11 cellular contexts compared by ENCODE assay signal in the genomic region with DNA sequence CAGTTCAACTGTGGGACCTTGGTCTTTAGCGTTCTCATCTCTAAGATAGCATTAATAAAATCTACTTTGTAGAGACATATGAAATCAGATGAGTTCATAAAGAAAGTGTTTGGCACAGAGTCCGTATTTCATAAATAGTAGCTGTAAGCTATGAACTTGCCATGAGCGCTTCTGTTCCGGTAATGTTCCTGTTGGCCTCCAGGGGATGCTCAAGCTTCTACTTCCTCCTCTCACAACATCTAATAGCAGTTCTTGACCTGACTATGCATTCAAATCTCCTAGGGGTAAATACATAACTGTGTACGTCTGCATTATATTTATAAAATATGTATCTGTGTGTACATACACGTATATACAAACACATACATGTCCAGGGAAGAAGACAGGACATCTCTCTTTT.
DNase-seq lines count a peak whose midpoint lies in the region; ATAC-seq, FAIRE-seq and TF ChIP-seq lines count a peak whose summit lies in the region.
"Had no signal": no experiment of that assay in that cellular context is flagged by ENCODE, and none has a peak within 500 bp of the region (broad histone marks: within the 10 kb centered on the region; RNA-seq: fewer than 3 reads in every experiment).

No MANE protein-coding gene starts in this region.

- no peaks in the 10 kb centered on the region for H3K9me3 ChIP-seq in SU-DHL-6 (ENCODE audit: insufficient read depth, low read length)
- H3K9me3 ChIP-seq: thyroid gland had no signal

- TF ChIP-seq CTCF in SU-DHL-6 (IDR thresholded peaks at IDR 0.05; ENCODE audit: insufficient read depth, low read length, poor library complexity, severe bottlenecking) (peak; percentile 26), kidney epithelial cell (IDR thresholded peaks at IDR 0.05; ENCODE audit: insufficient read depth, low read length, poor library complexity, severe bottlenecking) (peak; percentile 41)

- no peaks in the 10 kb centered on the region for H3F3A ChIP-seq in SU-DHL-6 (ENCODE audit: insufficient read depth)

- no peaks in the 10 kb centered on the region for H3K4me1 Mint-ChIP-seq in T-cell
- H3K4me1 Mint-ChIP-seq in activated T-helper 2 cell treated with anti-CD3 and anti-CD28 coated beads, Interferon-gamma antibody, Interleukin-2, Interleukin-4, amounts not matched to agents 10 μg/mL and 5 μg/mL and 100 μg/mL, durations not matched to agents 14 hours and 24 hours and 36 hours (ENCODE audit: low read depth) = no peaks in the 10 kb centered on the region

- no peaks in the 10 kb centered on the region for H4K20me1 ChIP-seq in SU-DHL-6 (ENCODE audit: low read depth, low read length)

- H3K4me3 Mint-ChIP-seq in T-cell = no peak overlapping the region
- no peak overlapping the region for H3K4me3 Mint-ChIP-seq in activated T-helper 2 cell treated with anti-CD3 and anti-CD28 coated beads, Interferon-gamma antibody, Interleukin-2, Interleukin-4, amounts not matched to agents 10 μg/mL and 5 μg/mL and 100 μg/mL, durations not matched to agents 14 hours and 24 hours and 36 hours (ENCODE audit: low read depth)

- no peaks in the 10 kb centered on the region for H3K9me2 ChIP-seq in SU-DHL-6 (replicated peaks; ENCODE audit: insufficient read depth, low read length)

- H3K4me3 ChIP-seq in SU-DHL-6 (ENCODE audit: insufficient read depth, low read length, poor library complexity, severe bottlenecking) = no peak overlapping the region
- no peak overlapping the region for H3K4me3 ChIP-seq in kidney epithelial cell (ENCODE audit: low read depth, low read length)
- H3K4me3 ChIP-seq: thyroid gland had no signal

- CTCF ChIA-PET in T-cell (lab: Charles Lee) = no interaction called here

- intact Hi-C loops in activated T-helper 2 cell treated with anti-CD3 and anti-CD28 coated beads, Interferon-gamma antibody, Interleukin-2, Interleukin-4, amounts not matched to agents 10 μg/mL and 5 μg/mL and 100 μg/mL, durations not matched to agents 14 hours and 24 hours and 36 hours (cut with micrococcal nuclease) = loop anchor here (5.0 kb wide), 2 partner anchors 145 to 170 kb away; no protein-coding TSS in a partner anchor

- FAIRE-seq in H54 (lab: Jason Lieb, UNC) = no peak
- FAIRE-seq: GM12891 had no signal

- H3K27ac ChIP-seq in SU-DHL-6 (ENCODE audit: low read depth, low read length) = no peak overlapping the region
- H3K27ac ChIP-seq: thyroid gland had no signal

- H3K9ac ChIP-seq in SU-DHL-6 (ENCODE audit: low read length) = no peak overlapping the region

- no peaks in the 10 kb centered on the region for H3K36me3 ChIP-seq in SU-DHL-6 (ENCODE audit: low read length)
- no peaks in the 10 kb centered on the region for H3K36me3 ChIP-seq in kidney epithelial cell (ENCODE audit: control insufficient read depth, insufficient read depth, low read length)
- H3K36me3 ChIP-seq: thyroid gland had no signal

- H3K27me3 ChIP-seq in SU-DHL-6 (ENCODE audit: low read length) (0 out of 2 replicates have a peak, but pooled peaks cover 4% of the 10 kb centered on the region), kidney epithelial cell (ENCODE audit: control insufficient read depth, insufficient read depth, low read length) (no peaks in the 10 kb centered on the region)
- H3K27me3 ChIP-seq: thyroid gland had no signal

- peaks cover 13 to 27% of the 10 kb centered on the region in 2 donors for H3K27me3 Mint-ChIP-seq in T-cell
- H3K27me3 Mint-ChIP-seq in activated T-helper 2 cell treated with anti-CD3 and anti-CD28 coated beads, Interferon-gamma antibody, Interleukin-2, Interleukin-4, amounts not matched to agents 10 μg/mL and 5 μg/mL and 100 μg/mL, durations not matched to agents 14 hours and 24 hours and 36 hours (ENCODE audit: low read depth) = peaks cover 4% of the 10 kb centered on the region

- peaks cover 2 to 6% (median 4%) of the 10 kb centered on the region in 3 donors for H3K9me3 Mint-ChIP-seq in T-cell
- no peaks in the 10 kb centered on the region for H3K9me3 Mint-ChIP-seq in activated T-helper 2 cell treated with anti-CD3 and anti-CD28 coated beads, Interferon-gamma antibody, Interleukin-2, Interleukin-4, amounts not matched to agents 10 μg/mL and 5 μg/mL and 100 μg/mL, durations not matched to agents 14 hours and 24 hours and 36 hours

- no peak overlapping the region for H3K27ac Mint-ChIP-seq in T-cell
- H3K27ac Mint-ChIP-seq in activated T-helper 2 cell treated with anti-CD3 and anti-CD28 coated beads, Interferon-gamma antibody, Interleukin-2, Interleukin-4, amounts not matched to agents 10 μg/mL and 5 μg/mL and 100 μg/mL, durations not matched to agents 14 hours and 24 hours and 36 hours = no peak overlapping the region

- no peaks in the 10 kb centered on the region for H3K36me3 Mint-ChIP-seq in T-cell
- H3K36me3 Mint-ChIP-seq in activated T-helper 2 cell treated with anti-CD3 and anti-CD28 coated beads, Interferon-gamma antibody, Interleukin-2, Interleukin-4, amounts not matched to agents 10 μg/mL and 5 μg/mL and 100 μg/mL, durations not matched to agents 14 hours and 24 hours and 36 hours (ENCODE audit: low read depth) = no peaks in the 10 kb centered on the region

- ATAC-seq in T-cell (replicated peaks in 1 of 4) = no peak

- H3K4me2 ChIP-seq in SU-DHL-6 (ENCODE audit: low read depth, low read length, poor library complexity, severe bottlenecking) = no peak overlapping the region

- POLR2A ChIA-PET in T-cell (lab: Charles Lee) = no interaction called here

- TF ChIP-seq POLR2A in H54 (IDR thresholded peaks at IDR 0.05; ENCODE audit: low read depth, low read length) = no peak

- H3K79me2 ChIP-seq in SU-DHL-6 (ENCODE audit: insufficient read depth, low read length) = no peaks in the 10 kb centered on the region

- DNase-seq in COLO829 (ENCODE audit: low spot score) (peak; percentile 15), HT1080 (ENCODE audit: low read depth) (peak; percentile 49), kidney epithelial cell (ENCODE audit: low read depth) (no peak), T-cell (no peak), H54 (ENCODE audit: insufficient read length, low spot score) (no peak)
- no peak for DNase-seq in activated T-helper 2 cell treated with anti-CD3 and anti-CD28 coated beads, Interferon-gamma antibody, Interleukin-2, Interleukin-4, amounts not matched to agents 10 μg/mL and 5 μg/mL and 100 μg/mL, durations not matched to agents 14 hours and 24 hours and 36 hours (ENCODE audit: low spot score)
- DNase-seq in effector CD4-positive, alpha-beta T cell = no peak
- DNase-seq: NCI-H1436, thyroid gland had no signal

- H2AFZ ChIP-seq in SU-DHL-6 (ENCODE audit: low read depth, low read length, severe bottlenecking) = no peak overlapping the region

Comparison
In these comparisons a context has a peak if more than half of its experiments do, and no peak if none do; other contexts are left out.
1. DNase-seq: peak in COLO829 (single experiment) and HT1080 (single experiment); none in kidney epithelial cell (single experiment), T-cell (0 of 34), activated T-helper 2 cell treated with anti-CD3 and anti-CD28 coated beads, Interferon-gamma antibody, Interleukin-2, Interleukin-4, amounts not matched to agents 10 μg/mL and 5 μg/mL and 100 μg/mL, durations not matched to agents 14 hours and 24 hours and 36 hours (single experiment), H54 (single experiment) and effector CD4-positive, alpha-beta T cell (single experiment).